In the genomic region with DNA sequence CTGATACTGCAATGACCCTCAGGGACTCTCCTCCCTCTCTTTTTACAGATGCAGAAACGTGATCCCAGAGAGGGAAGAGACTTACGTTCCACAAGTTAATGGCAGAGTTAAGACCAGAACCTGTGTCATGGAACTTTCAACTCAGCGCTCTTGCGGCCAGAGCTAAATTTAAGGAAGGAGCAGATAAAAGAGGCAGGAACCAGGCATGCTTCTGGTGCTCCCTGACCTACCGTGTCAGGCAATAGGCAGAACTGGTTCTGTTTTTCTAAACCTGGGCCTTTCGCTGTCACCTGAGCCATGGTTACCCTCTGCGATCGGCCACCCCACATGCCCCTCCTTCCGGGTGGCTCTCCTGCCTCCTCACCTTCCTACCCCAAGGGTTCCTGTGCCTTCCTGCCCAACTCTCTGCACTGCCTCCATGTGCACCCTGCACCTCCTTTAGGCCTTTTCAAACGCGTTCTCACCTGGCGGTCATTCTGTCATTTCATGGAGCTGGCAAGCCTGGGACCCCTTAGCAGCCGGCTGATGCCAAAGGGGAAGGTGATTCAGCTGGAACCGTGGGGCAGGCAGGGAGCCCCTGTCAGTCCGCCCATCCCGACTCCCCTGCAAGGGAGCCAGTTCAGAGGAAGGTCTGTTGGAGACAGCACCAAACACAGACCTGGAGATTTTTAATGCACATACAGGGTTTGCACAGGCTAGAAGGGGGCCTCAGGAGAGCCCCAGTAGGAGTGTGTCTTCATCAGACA, we compare ENCODE assay signal across 1 cellular context.
TF ChIP-seq lines count a peak whose summit lies in the region.

No MANE protein-coding gene starts in this region.

TF ChIP-seq in H1, 55 proteins besides CTCF, POLR2A, EP300 and RAD21:
- no peak for TF ChIP-seq CBX8 (IDR thresholded peaks at IDR 0.05; ENCODE audit: borderline replicate concordance, low read depth, low read length)
- no peak for TF ChIP-seq CREB1 (IDR thresholded peaks at IDR 0.05)
- TF ChIP-seq ASH2L (IDR thresholded peaks at IDR 0.05; ENCODE audit: low read length), result no peak
- no peak for TF ChIP-seq SIRT6 (IDR thresholded peaks at IDR 0.05; ENCODE audit: low read length)
- TF ChIP-seq EGR1 (IDR thresholded peaks at IDR 0.05; ENCODE audit: borderline replicate concordance, low read depth, low read length), result no peak
- TF ChIP-seq, protein P1, sequence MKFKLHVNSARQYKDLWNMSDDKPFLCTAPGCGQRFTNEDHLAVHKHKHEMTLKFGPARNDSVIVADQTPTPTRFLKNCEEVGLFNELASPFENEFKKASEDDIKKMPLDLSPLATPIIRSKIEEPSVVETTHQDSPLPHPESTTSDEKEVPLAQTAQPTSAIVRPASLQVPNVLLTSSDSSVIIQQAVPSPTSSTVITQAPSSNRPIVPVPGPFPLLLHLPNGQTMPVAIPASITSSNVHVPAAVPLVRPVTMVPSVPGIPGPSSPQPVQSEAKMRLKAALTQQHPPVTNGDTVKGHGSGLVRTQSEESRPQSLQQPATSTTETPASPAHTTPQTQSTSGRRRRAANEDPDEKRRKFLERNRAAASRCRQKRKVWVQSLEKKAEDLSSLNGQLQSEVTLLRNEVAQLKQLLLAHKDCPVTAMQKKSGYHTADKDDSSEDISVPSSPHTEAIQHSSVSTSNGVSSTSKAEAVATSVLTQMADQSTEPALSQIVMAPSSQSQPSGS (IDR thresholded peaks at IDR 0.05; ENCODE audit: low read length), result no peak
- no peak for TF ChIP-seq PHF8 (conservative IDR thresholded peaks at IDR 0.05; ENCODE audit: low read depth, low read length)
- TF ChIP-seq BACH1 (IDR thresholded peaks at IDR 0.05; ENCODE audit: low read length), result no peak
- no peak for TF ChIP-seq NRF1 (IDR thresholded peaks at IDR 0.05; ENCODE audit: low read depth, low read length)
- TF ChIP-seq SAP30 (IDR thresholded peaks at IDR 0.05; ENCODE audit: insufficient read depth, insufficient replicate concordance, low read length), result no peak
- TF ChIP-seq BCL11A (IDR thresholded peaks at IDR 0.05; ENCODE audit: low read depth in 2 of 2, low read length in 2 of 2), result no peak
- TF ChIP-seq TAF1 (IDR thresholded peaks at IDR 0.05; ENCODE audit: low read depth, low read length), result no peak
- no peak for TF ChIP-seq SP4 (IDR thresholded peaks at IDR 0.05; ENCODE audit: low read length)
- TF ChIP-seq RBBP5 (IDR thresholded peaks at IDR 0.05; ENCODE audit: borderline replicate concordance, low read depth, low read length), result no peak
- TF ChIP-seq EZH2 (IDR thresholded peaks at IDR 0.05; ENCODE audit: low read depth, low read length, severe bottlenecking), result no peak
- TF ChIP-seq TBP (IDR thresholded peaks at IDR 0.05; ENCODE audit: low read depth, low read length), result no peak
